1 cellular context compared by ENCODE assay signal in the genomic region with DNA sequence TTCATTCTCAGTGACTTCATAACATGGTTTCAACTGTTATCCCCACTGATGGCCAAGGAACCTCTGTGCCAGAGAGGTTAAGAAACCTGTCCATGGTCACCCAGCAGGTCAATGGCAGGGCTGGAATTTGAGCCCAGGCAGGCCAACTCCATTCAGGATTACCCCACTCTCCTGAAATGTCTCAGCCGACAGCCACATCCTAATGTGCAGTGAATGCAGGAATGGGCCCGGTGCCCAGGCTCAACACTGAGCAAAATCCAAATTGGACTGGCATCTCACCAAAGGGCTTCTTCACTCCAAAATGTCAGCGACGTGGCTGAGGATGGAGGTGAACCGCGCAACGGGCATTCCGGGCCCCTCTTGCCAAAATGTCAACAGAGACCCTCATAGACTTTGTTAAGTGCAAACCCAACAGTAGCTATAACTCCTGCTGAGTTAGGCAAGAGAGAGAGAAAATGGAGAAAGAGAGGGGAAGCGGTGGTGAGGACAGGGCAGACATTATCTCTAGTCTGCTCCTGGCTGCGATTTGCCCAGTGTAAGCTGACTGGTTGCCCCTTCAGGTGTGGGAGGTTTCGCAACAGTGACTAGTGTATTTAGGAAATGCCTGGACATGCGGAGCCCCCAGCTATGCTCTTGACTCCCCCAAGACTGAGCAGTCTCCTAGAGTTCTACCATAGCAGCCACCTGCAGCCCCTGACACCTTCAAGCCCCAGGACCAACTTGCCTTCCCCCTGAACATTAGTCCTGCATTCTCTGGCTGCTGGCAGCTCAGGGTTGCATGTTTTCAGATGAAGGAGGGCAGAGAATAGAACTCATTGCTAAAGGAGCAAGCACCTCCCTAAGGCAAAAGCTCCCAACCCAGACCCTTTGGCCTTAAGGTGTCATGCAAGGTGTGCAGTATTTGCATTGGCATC.
TF ChIP-seq lines count a peak whose summit lies in the region.

No MANE protein-coding gene starts in this region.

TF ChIP-seq in liver, 16 proteins besides CTCF, POLR2A, EP300 and RAD21 (continued from another document):
- TF ChIP-seq, protein P1, sequence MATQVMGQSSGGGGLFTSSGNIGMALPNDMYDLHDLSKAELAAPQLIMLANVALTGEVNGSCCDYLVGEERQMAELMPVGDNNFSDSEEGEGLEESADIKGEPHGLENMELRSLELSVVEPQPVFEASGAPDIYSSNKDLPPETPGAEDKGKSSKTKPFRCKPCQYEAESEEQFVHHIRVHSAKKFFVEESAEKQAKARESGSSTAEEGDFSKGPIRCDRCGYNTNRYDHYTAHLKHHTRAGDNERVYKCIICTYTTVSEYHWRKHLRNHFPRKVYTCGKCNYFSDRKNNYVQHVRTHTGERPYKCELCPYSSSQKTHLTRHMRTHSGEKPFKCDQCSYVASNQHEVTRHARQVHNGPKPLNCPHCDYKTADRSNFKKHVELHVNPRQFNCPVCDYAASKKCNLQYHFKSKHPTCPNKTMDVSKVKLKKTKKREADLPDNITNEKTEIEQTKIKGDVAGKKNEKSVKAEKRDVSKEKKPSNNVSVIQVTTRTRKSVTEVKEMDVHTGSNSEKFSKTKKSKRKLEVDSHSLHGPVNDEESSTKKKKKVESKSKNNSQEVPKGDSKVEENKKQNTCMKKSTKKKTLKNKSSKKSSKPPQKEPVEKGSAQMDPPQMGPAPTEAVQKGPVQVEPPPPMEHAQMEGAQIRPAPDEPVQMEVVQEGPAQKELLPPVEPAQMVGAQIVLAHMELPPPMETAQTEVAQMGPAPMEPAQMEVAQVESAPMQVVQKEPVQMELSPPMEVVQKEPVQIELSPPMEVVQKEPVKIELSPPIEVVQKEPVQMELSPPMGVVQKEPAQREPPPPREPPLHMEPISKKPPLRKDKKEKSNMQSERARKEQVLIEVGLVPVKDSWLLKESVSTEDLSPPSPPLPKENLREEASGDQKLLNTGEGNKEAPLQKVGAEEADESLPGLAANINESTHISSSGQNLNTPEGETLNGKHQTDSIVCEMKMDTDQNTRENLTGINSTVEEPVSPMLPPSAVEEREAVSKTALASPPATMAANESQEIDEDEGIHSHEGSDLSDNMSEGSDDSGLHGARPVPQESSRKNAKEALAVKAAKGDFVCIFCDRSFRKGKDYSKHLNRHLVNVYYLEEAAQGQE (IDR thresholded peaks at IDR 0.05), result peak; percentile 31
- no peak for TF ChIP-seq NR2F2 (IDR thresholded peaks at IDR 0.05)
- peak; percentile 82 for TF ChIP-seq YY1 (IDR thresholded peaks at IDR 0.05)
- no peak for TF ChIP-seq FOXA2 (IDR thresholded peaks at IDR 0.05)
- TF ChIP-seq TAF1 (conservative IDR thresholded peaks at IDR 0.05), result no peak
- TF ChIP-seq RXRA (IDR thresholded peaks at IDR 0.05), result peak; percentile 81 to 93
- peak; percentile 61 for TF ChIP-seq SP1 (IDR thresholded peaks at IDR 0.05)
- TF ChIP-seq EGR1 (IDR thresholded peaks at IDR 0.05; ENCODE audit: low read depth in 2 of 2), result no peak
- TF ChIP-seq GABPA (IDR thresholded peaks at IDR 0.05 in 1 of 2, conservative IDR thresholded peaks at IDR 0.05 in 1 of 2), result no peak
- TF ChIP-seq, protein P2, sequence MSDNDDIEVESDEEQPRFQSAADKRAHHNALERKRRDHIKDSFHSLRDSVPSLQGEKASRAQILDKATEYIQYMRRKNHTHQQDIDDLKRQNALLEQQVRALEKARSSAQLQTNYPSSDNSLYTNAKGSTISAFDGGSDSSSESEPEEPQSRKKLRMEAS (IDR thresholded peaks at IDR 0.05), result peak; percentile 25
- TF ChIP-seq HNF4A (conservative IDR thresholded peaks at IDR 0.05), result peak; percentile 80 to 81
- TF ChIP-seq FOXA1 (IDR thresholded peaks at IDR 0.05), result no peak
- TF ChIP-seq HNF4G (IDR thresholded peaks at IDR 0.05), result no peak
